8 cellular contexts compared by ENCODE assay signal in the genomic region with DNA sequence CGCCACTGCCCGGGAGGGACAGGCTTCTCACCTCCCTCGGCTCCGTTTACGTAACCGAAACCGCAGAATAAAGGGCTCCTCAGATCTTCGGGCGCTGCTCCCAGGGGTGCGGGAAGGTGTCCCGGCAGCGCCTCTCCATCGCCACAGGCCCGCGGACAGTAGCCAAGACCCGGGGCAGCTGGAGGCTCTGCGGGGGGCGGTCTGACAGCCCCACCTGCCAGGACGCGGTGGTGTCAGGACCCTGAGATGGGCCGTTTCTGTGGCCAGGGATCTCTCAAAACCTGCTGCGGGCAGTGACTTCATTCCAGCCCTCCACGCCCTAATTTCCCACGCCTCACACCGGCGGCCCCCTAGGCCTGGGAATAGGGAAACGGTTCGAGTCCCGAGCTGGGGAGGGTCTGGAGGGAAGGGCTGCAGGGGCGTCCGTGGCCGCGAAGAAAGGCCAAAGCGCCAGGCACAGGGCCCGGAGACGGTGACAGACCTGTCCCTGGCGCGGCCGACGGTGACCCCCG. TPM values are rescaled to one million over a fixed set of nuclear protein-coding genes. Genes with fewer than 3 reads are reported as not detected.
DNase-seq lines count a peak whose midpoint lies in the region; ATAC-seq and TF ChIP-seq lines count a peak whose summit lies in the region.
"Not testable (repeated sequence)": the region's sequence is repeated elsewhere in the genome, so short reads cannot be mapped to it uniquely, and the experiment has no call there.

No MANE protein-coding gene starts in this region.

- POLR2A ChIA-PET in CD4-positive, alpha-beta T cell (lab: Charles Lee) = interaction anchor here (1.0 kb wide), 2 partner anchors 66 to 200 kb away, joined by 3 to 5 read pairs; partner anchors contain the start of genes BRD9 and TRIP13

- not testable (repeated sequence) for H3K27me3 Mint-ChIP-seq in CD4-positive, alpha-beta T cell; brain

- not testable (repeated sequence) for H3K4me1 Mint-ChIP-seq in CD4-positive, alpha-beta T cell (ENCODE audit: low read depth); brain

- not testable (repeated sequence) for H3K36me3 ChIP-seq in heart left ventricle

- H3K9me3 ChIP-seq in CD4-positive, alpha-beta T cell (ENCODE audit: control insufficient read depth, low read length); heart left ventricle: not testable (repeated sequence)

- peak overlapping the region; percentile 45 to 76 (median 59) for H3K4me3 ChIP-seq in heart left ventricle

- intact Hi-C loops in CD4-positive, alpha-beta T cell (cut with DNase I, micrococcal nuclease) = loop anchor here in 1 of 2 experiments (2.0 kb wide), 1 partner anchor 92 kb away; the partner anchor contains the start of gene ZDHHC11B
- intact Hi-C loops in heart left ventricle (cut with DNase I) = loop anchor here in 2 of 10 donors (2.0 to 10.0 kb wide), 3 partner anchors 20 to 92 kb away; partner anchors contain the start of gene ZDHHC11B (in 2 of the 2)

- H3K27ac ChIP-seq in CD4-positive, alpha-beta T cell (ENCODE audit: low read depth, low read length) = not testable (repeated sequence)
- peak overlapping the region in 6 of 12 donors; percentile 19 to 86 (median 70) for H3K27ac ChIP-seq in heart left ventricle

- H3K36me3 Mint-ChIP-seq in CD4-positive, alpha-beta T cell (ENCODE audit: low read depth); brain: not testable (repeated sequence)

- 0 to 5% (median 1%) methylated on average over 12 to 41 of the region's 41 CpGs for WGBS in heart left ventricle, 4 donors

- TF ChIP-seq POLR2A in heart left ventricle (IDR thresholded peaks at IDR 0.05) = not testable (repeated sequence)

- DNase-seq in CD4-positive, alpha-beta T cell = peak in 1 of 10 experiments; percentile 41
- DNase-seq in RPMI8226 (peak; percentile 33), heart left ventricle (peak in 1 of 5 donors; percentile 44), myocyte (ENCODE audit: low read depth) (peak; percentile 10)
- peak; percentile 18 for DNase-seq in stimulated activated naive CD4-positive, alpha-beta T cell treated with Interleukin-2 at 50 U/mL for 16 hours (lab: John Stamatoyannopoulos, UW)

- H3K27me3 ChIP-seq in CD4-positive, alpha-beta T cell (ENCODE audit: control insufficient read depth, insufficient read depth, low read length); heart left ventricle: not testable (repeated sequence)

- CTCF ChIA-PET in CD4-positive, alpha-beta T cell (lab: Charles Lee) = not testable (repeated sequence)

- H3K4me3 Mint-ChIP-seq in CD4-positive, alpha-beta T cell = peak overlapping the region; percentile 34
- peak overlapping the region; percentile 81 to 87 (median 83) for H3K4me3 Mint-ChIP-seq in brain

- H3K27ac Mint-ChIP-seq in CD4-positive, alpha-beta T cell = not testable (repeated sequence)
- peak overlapping the region in 1 of 5 experiments; percentile 73 for H3K27ac Mint-ChIP-seq in brain

- not testable (repeated sequence) for H3K4me1 ChIP-seq in heart left ventricle

- not testable (repeated sequence) for H3K9me3 Mint-ChIP-seq in CD4-positive, alpha-beta T cell; brain

- ATAC-seq in CD4-positive, alpha-beta T cell (ENCODE audit: poor library complexity) = peak; percentile 32
- peak; percentile 19 for ATAC-seq in GM19397 (IDR thresholded peaks at IDR 0.05; ENCODE audit: unreplicated experiment)
- peak; percentile 7 for ATAC-seq in HG03108 (IDR thresholded peaks at IDR 0.05; ENCODE audit: unreplicated experiment)
- ATAC-seq in heart left ventricle = peak in 1 of 4 donors; percentile 0

- TF ChIP-seq CTCF in CD4-positive, alpha-beta T cell (IDR thresholded peaks at IDR 0.05); brain (conservative IDR thresholded peaks at IDR 0.05); heart left ventricle (IDR thresholded peaks at IDR 0.05): not testable (repeated sequence)

RNA-seq across cellular contexts. Expression of gene TPPP, which starts 0.6 kb away (rescaled TPM):
- total RNA-seq in CD4-positive, alpha-beta T cell = 1 to 10 TPM; 8.2 to 8.5 TPM
- polyA plus RNA-seq in brain (ENCODE audit: insufficient read depth, low read depth, low replicate concordance) (110 TPM), heart left ventricle (10 to 100 TPM in 1 of 2 donors, 1 to 10 TPM in 1; 9.5 to 10.4 TPM)
- total RNA-seq in heart left ventricle (10 to 100 TPM in 8 of 9 donors, 1 to 10 TPM in 1; 7.5 to 31.2 (median 15.8) TPM), myocyte (0.10 and 0.24 TPM in 2 replicates)
- 0.10 TPM for polyA plus RNA-seq in myocyte (2012)
